Comparison of ENCODE assay signal across 8 cellular contexts in the genomic region with DNA sequence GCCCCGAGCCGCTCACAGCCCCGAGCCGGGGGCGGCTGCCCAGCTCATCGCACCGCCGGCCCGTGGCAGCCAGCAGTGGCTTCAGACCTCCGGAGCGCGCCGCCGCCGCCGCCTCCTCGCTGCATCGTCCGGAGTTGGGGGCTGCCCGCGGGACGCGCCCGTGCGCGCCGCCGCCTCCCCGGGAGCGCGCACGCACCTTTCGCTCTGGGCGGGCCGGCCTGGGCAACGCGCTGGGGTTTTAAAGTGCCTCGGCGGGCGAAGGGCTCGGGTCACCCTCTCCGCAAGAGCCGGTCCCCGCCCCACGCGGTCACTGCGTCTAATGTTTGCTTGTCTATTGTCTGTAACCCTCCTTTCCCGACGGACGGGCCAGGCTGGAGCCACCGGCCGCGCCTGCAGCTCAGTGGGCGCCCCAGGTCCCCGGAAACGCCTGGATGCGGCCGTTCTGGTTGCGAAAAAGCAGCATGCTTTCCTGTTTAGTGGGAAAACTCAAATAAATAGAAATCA. TPM values are rescaled to one million over a fixed set of nuclear protein-coding genes. Genes with fewer than 3 reads are reported as not detected.
A peak's percentile ranks its signal among the peaks of the same experiment; 100 is the strongest.
DNase-seq lines count a peak whose midpoint lies in the region; ATAC-seq, FAIRE-seq and TF ChIP-seq lines count a peak whose summit lies in the region.

TSS of gene RYK (minus strand) at position 143 of the 504 bp plus-strand sequence. CDS start 205 bp downstream, outside the sequence.

- H3K4me1 Mint-ChIP-seq in T-helper 1 cell treated with Interleukin-12 subunit alpha and Interleukin-12 subunit beta and Interleukin-4 antibody, amounts not matched to agents 30 μg/mL and 1 μg/mL, for 36 hours (ENCODE audit: low read depth), result peaks cover 21% of the 10 kb centered on the region

- ATAC-seq in HG02798 (IDR thresholded peaks at IDR 0.05; ENCODE audit: poor library complexity, unreplicated experiment) (peak; percentile 86), left ventricle myocardium superior (peak; percentile 95)

- intact Hi-C loops in left ventricle myocardium superior (cut with micrococcal nuclease), result no loop called here

- TF ChIP-seq CTCF in GM13976 (IDR thresholded peaks at IDR 0.05; ENCODE audit: borderline replicate concordance, control extremely low read depth, extremely low read depth, insufficient read depth, missing control alignments), result no peak

- FAIRE-seq in urothelium cell line (lab: Jason Lieb, UNC), result peak; percentile 77

- H3K9me3 Mint-ChIP-seq in T-helper 1 cell treated with Interleukin-12 subunit alpha and Interleukin-12 subunit beta and Interleukin-4 antibody, amounts not matched to agents 30 μg/mL and 1 μg/mL, for 36 hours, result peaks cover 11% of the 10 kb centered on the region

- peak within 1 kb of the TSS; percentile 87 for H3K4me3 Mint-ChIP-seq in T-helper 1 cell treated with Interleukin-12 subunit alpha and Interleukin-12 subunit beta and Interleukin-4 antibody, amounts not matched to agents 30 μg/mL and 1 μg/mL, for 36 hours

- H3K27me3 Mint-ChIP-seq in T-helper 1 cell treated with Interleukin-12 subunit alpha and Interleukin-12 subunit beta and Interleukin-4 antibody, amounts not matched to agents 30 μg/mL and 1 μg/mL, for 36 hours (ENCODE audit: low read depth), result peaks cover 56% of the 10 kb centered on the region

- H3K36me3 Mint-ChIP-seq in T-helper 1 cell treated with Interleukin-12 subunit alpha and Interleukin-12 subunit beta and Interleukin-4 antibody, amounts not matched to agents 30 μg/mL and 1 μg/mL, for 36 hours (ENCODE audit: low read depth), result peaks cover 2% of the 10 kb centered on the region

- peak within 1 kb of the TSS; percentile 77 for H3K27ac Mint-ChIP-seq in T-helper 1 cell treated with Interleukin-12 subunit alpha and Interleukin-12 subunit beta and Interleukin-4 antibody, amounts not matched to agents 30 μg/mL and 1 μg/mL, for 36 hours

- DNase-seq in GM13976 (ENCODE audit: low spot score), result peak; percentile 91
- peak; percentile 76 for DNase-seq in NCI-H1436 (lab: John Stamatoyannopoulos, UW)
- DNase-seq in amygdala (lab: John Stamatoyannopoulos, UW), result peak in 53 of 56 donors; percentile 3 to 84 (median 63)
- DNase-seq in left ventricle myocardium superior, result peak; percentile 91
- DNase-seq in pulmonary artery endothelial cell (ENCODE audit: low read depth, low spot score), result peak; percentile 11
- DNase-seq in urothelium cell line (ENCODE audit: low spot score), result peak; percentile 94

- in situ Hi-C loops in GM13976 (cut with MboI; ENCODE audit: low sequenced_read_pairs, unreplicated experiment), result no loop called here

RNA-seq across cellular contexts. Expression of gene RYK, which starts in this region (rescaled TPM):
- 37.5 TPM for total RNA-seq in left ventricle myocardium superior
- 92.2 and 92.5 TPM in 2 replicates for total RNA-seq in pulmonary artery endothelial cell

Comparison
In these comparisons a context has a peak if more than half of its experiments do, and no peak if none do; other contexts are left out.
1. Peak in every context shown above with its lines: DNase-seq and ATAC-seq.
2. DNase-seq: peak in every context shown above with its lines; median percentile 94 in urothelium cell line; 91 in GM13976; 91 in left ventricle myocardium superior; 76 in NCI-H1436; 63 in amygdala; 11 in pulmonary artery endothelial cell.